ENCODE assay signal across 18 cellular contexts in the genomic region with DNA sequence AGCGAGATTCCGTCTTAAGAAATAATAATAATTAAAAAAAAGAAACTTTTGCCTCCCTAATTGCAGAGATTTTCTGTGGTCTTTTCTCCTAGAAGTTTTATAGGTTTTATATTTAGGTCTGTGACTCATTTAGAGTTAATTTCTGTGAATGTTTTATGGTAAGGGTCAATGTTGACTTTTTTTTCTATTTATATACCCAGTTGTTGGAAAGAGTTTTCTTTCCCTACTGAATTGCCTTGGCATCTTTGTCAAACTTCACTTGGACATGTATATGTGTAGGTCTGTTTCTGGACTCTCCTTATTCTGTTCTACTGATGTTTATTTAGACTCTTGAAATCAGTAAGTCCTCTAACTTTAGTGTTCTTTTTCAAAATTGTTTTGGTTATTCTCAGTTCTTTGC.
"Had no signal": no experiment of that assay in that cellular context is flagged by ENCODE, and none has a peak within 500 bp of the region (broad histone marks: within the 10 kb centered on the region; RNA-seq: fewer than 3 reads in every experiment).

No MANE protein-coding gene starts in this region.

- DNase-seq: effector memory CD8-positive, alpha-beta T cell; gastrocnemius medialis; heart right ventricle; hypothalamus; kidney glomerular epithelial cell; mesendoderm; naive thymus-derived CD4-positive, alpha-beta T cell; nephron progenitor cell; stimulated activated naive CD4-positive, alpha-beta T cell; stomach; substantia nigra; transverse colon had no signal

- H3K27me3 Mint-ChIP-seq: dendritic cell treated with granulocyte-macrophage colony-stimulating factor and Interleukin-4, amounts not matched to agents 40 ng/mL and 50 ng/mL, for 4 days; effector memory CD8-positive, alpha-beta T cell; naive thymus-derived CD4-positive, alpha-beta T cell had no signal

- H3K36me3 ChIP-seq: esophagus muscularis mucosa, gastrocnemius medialis, stomach, thoracic aorta, transverse colon had no signal

- H3K27ac ChIP-seq: epithelial cell of prostate, esophagus muscularis mucosa, gastrocnemius medialis, heart right ventricle, skin epidermis, stomach, thoracic aorta, transverse colon had no signal

- H3K4me3 ChIP-seq: esophagus muscularis mucosa, gastrocnemius medialis, heart right ventricle, skin epidermis, stomach, thoracic aorta, transverse colon had no signal

- H3K27me3 ChIP-seq: esophagus muscularis mucosa, gastrocnemius medialis, heart right ventricle, stomach, transverse colon had no signal

- H3K4me3 Mint-ChIP-seq: dendritic cell treated with granulocyte-macrophage colony-stimulating factor and Interleukin-4, amounts not matched to agents 40 ng/mL and 50 ng/mL, for 4 days; nephron progenitor cell had no signal

- ATAC-seq: effector memory CD8-positive, alpha-beta T cell; gastrocnemius medialis; heart right ventricle; naive thymus-derived CD4-positive, alpha-beta T cell; sciatic nerve had no signal

- H3K27ac Mint-ChIP-seq: dendritic cell treated with granulocyte-macrophage colony-stimulating factor and Interleukin-4, amounts not matched to agents 40 ng/mL and 50 ng/mL, for 4 days; effector memory CD8-positive, alpha-beta T cell; nephron progenitor cell had no signal

- H3K9me3 Mint-ChIP-seq: effector memory CD8-positive, alpha-beta T cell had no signal
